In genomic region chr6:34246563-34247391, GRCh38 we compare ENCODE assay signal across 8 cellular contexts. TPM values are rescaled to one million over a fixed set of nuclear protein-coding genes. Genes with fewer than 3 reads are reported as not detected.
DNase-seq lines count a peak whose midpoint lies in the region; ATAC-seq, FAIRE-seq and TF ChIP-seq lines count a peak whose summit lies in the region.

No MANE protein-coding gene starts in this region.

- TF ChIP-seq CTCF in K562 (IDR thresholded peaks at IDR 0.05 in 2 of 3, conservative IDR thresholded peaks at IDR 0.05 in 1 of 3; ENCODE audit: insufficient read depth in 2 of 3, low read depth in 1 of 3, low read length in 3 of 3) (peak; percentile 71 to 81 (median 72)), mesothelial cell of epicardium (IDR thresholded peaks at IDR 0.05; ENCODE audit: unreplicated experiment) (no peak)

- WGBS in K562 (ENCODE audit: insufficient coverage, low coverage, missing lambda C conversion rate), result 49% methylated on average over 8 of the region's 8 CpGs

- TF ChIP-seq POLR2A in K562 (conservative IDR thresholded peaks at IDR 0.05), result peak; percentile 97

- H3K4me1 Mint-ChIP-seq in mesothelial cell of epicardium, result peaks cover 9% of the 10 kb centered on the region

- no peak for ATAC-seq in SK-N-SH treated with all-trans-retinoic acid at 6 μM for 48 hours
- ATAC-seq in K562, result peak; percentile 39
- ATAC-seq in esophagus mucosa, result no peak
- ATAC-seq in HG02852 (IDR thresholded peaks at IDR 0.05; ENCODE audit: unreplicated experiment), result no peak

- H3K27ac Mint-ChIP-seq in mesothelial cell of epicardium, result no peak overlapping the region

- H3K36me3 ChIP-seq in K562 (ENCODE audit: control insufficient read depth, insufficient read depth, low read length), result peaks cover 52% of the 10 kb centered on the region

- H3K4me3 Mint-ChIP-seq in mesothelial cell of epicardium, result peak overlapping the region; percentile 41

- no peak for TF ChIP-seq EP300 in K562 (IDR thresholded peaks at IDR 0.05; ENCODE audit: low read length)

- H3K9ac ChIP-seq in K562 (ENCODE audit: insufficient read depth in 1 of 2, low read depth in 2 of 2, low read length in 2 of 2), result peak overlapping the region; percentile 35 to 82; a peak in 3 of 4 replicates

- in situ Hi-C loops in K562 (cut with MboI), result loop anchor here (5.0 kb wide), 2 partner anchors 166 to 361 kb away; no protein-coding TSS in a partner anchor

- H3K4me2 ChIP-seq in K562 (ENCODE audit: insufficient read depth, low read length), result peak overlapping the region; percentile 40

- H3K9me3 ChIP-seq in K562 (replicated peaks; ENCODE audit: control insufficient read depth, insufficient read depth, low read depth, low read length), result no peaks in the 10 kb centered on the region; the same call in 1 of the 2 replicates

- no peaks in the 10 kb centered on the region for H3K9me3 Mint-ChIP-seq in mesothelial cell of epicardium

- H3K4me3 ChIP-seq in K562, result no peak overlapping the region; the same call in 1 of the 2 replicates

- H3K9me1 ChIP-seq in K562 (ENCODE audit: control insufficient read depth, insufficient read depth, low read length), result peaks cover 5% of the 10 kb centered on the region

- peaks cover 12% of the 10 kb centered on the region for H3K36me3 Mint-ChIP-seq in mesothelial cell of epicardium

- peaks cover 57 to 68% of the 10 kb centered on the region in 2 experiments for H3K4me1 ChIP-seq in K562 (replicated peaks in 1 of 2; ENCODE audit: control insufficient read depth in 2 of 2, insufficient read depth in 2 of 2, low read length in 2 of 2)

- POLR2A ChIA-PET in K562 (lab: Yijun Ruan, JAX), result interaction anchor here (0.6 to 4.9 kb wide), 11 partner anchors 10 to 1486 kb away, joined by 3 to 67 read pairs (median 4); partner anchors contain the start of genes HMGA1 and RPS10

- no peaks in the 10 kb centered on the region for H3K27me3 Mint-ChIP-seq in mesothelial cell of epicardium (ENCODE audit: low read depth)

- H3K27ac ChIP-seq in K562 (ENCODE audit: extremely low read depth, low read depth, low read length), result peak overlapping the region; percentile 86

- intact Hi-C loops in K562 (cut with micrococcal nuclease), result loop anchor here (1.0 kb wide), 1 partner anchor 50 kb away; no protein-coding TSS in a partner anchor

- FAIRE-seq in K562 (lab: Jason Lieb, UNC), result peak; percentile 60

- CTCF ChIA-PET in K562 (lab: Yijun Ruan, JAX; ENCODE audit: low intra/inter-chr PET ratio), result interaction anchor here (0.7 to 1.3 kb wide), 3 partner anchors 51 to 172 kb away, joined by 3 to 4 read pairs (median 4); no protein-coding TSS in a partner anchor

- H3K27me3 ChIP-seq in K562 (ENCODE audit: control insufficient read depth in 2 of 2, insufficient read depth in 2 of 2, low read length in 2 of 2), result no peaks in the 10 kb centered on the region; a peak in 1 of 5 replicates

- H2AFZ ChIP-seq in K562 (ENCODE audit: low read depth, low read length), result no peak overlapping the region

- no TSS peak for BruUV-seq in K562 (replicated peaks; lab: Mats Ljungman, UMichigan)

- DNase-seq in DMS 273 treated with DMSO at 0.1 percent for 48 hours (lab: John Stamatoyannopoulos, UW), result peak; percentile 89
- DNase-seq in HT-29 (ENCODE audit: low spot score), result peak; percentile 61
- peak; percentile 59 to 79 (median 66) for DNase-seq in K562 (ENCODE audit: extremely low read depth in 1 of 4, low spot score in 3 of 4)
- DNase-seq in mesothelial cell of epicardium (ENCODE audit: low spot score in 2 of 2, unreplicated experiment in 2 of 2), result no peak
- DNase-seq in KG1 (lab: John Stamatoyannopoulos, UW), result no peak

- H3K79me2 ChIP-seq in K562 (ENCODE audit: control insufficient read depth, insufficient read depth, low read length), result peaks cover 48% of the 10 kb centered on the region

- H4K20me1 ChIP-seq in K562 (replicated peaks; ENCODE audit: control insufficient read depth, insufficient read depth, low read length), result peaks cover 35% of the 10 kb centered on the region; the same call in 1 of the 2 replicates

- TF ChIP-seq RAD21 in K562 (CRISPR knock-in tag; conservative IDR thresholded peaks at IDR 0.05 in 1 of 2, IDR thresholded peaks at IDR 0.05 in 1 of 2), result peak; percentile 51 to 70; a peak in 3 of 4 replicates

TF ChIP-seq in K562, 482 proteins besides CTCF, POLR2A, EP300 and RAD21 (continues in another document):
- TF ChIP-seq HNRNPL (IDR thresholded peaks at IDR 0.05; ENCODE audit: low read depth, low read length), result 0 out of 2 replicates have a peak, but pooled peaks have one; percentile 67
- no peak for TF ChIP-seq MCM5 (IDR thresholded peaks at IDR 0.05; ENCODE audit: low read depth)
- TF ChIP-seq ARID1B (IDR thresholded peaks at IDR 0.05), result peak; percentile 58
- TF ChIP-seq NONO (IDR thresholded peaks at IDR 0.05; ENCODE audit: low read depth in 2 of 2, low read length in 1 of 2), result 0 out of 4 replicates have a peak, but pooled peaks of 1 of the 2 experiments have one; percentile 29
- no peak; the same call in 1 of the 2 replicates for TF ChIP-seq XRCC5 (IDR thresholded peaks at IDR 0.05; ENCODE audit: low read depth, low read length)
- TF ChIP-seq LEF1 (IDR thresholded peaks at IDR 0.05), result 0 out of 2 replicates have a peak, but pooled peaks have one; percentile 40
- peak; percentile 91 for TF ChIP-seq SNRNP70 (optimal IDR thresholded peaks at IDR 0.05; ENCODE audit: low read depth, low read length)
- TF ChIP-seq ZNF717 (CRISPR knock-in tag; IDR thresholded peaks at IDR 0.05), result peak; percentile 76; the same call in 1 of the 2 replicates
- TF ChIP-seq POLR2B (IDR thresholded peaks at IDR 0.05; ENCODE audit: low read depth, partially characterized antibody), result peak; percentile 95
- TF ChIP-seq ERF (CRISPR knock-in tag; IDR thresholded peaks at IDR 0.05), result peak; percentile 87
- no peak for TF ChIP-seq ZNF280A (IDR thresholded peaks at IDR 0.05; ENCODE audit: low read depth, partially characterized antibody)
- TF ChIP-seq FIP1L1 (IDR thresholded peaks at IDR 0.05; ENCODE audit: low read depth, low read length, poor library complexity, severe bottlenecking), result peak; percentile 80
- TF ChIP-seq CREBBP (IDR thresholded peaks at IDR 0.05; ENCODE audit: low read depth, low read length), result no peak

RNA-seq across cellular contexts. Expression of gene SMIM29, which starts 2.0 kb away (rescaled TPM):
- 25.2 and 26.8 TPM in 2 replicates for total RNA-seq in HT-29 (2014; rRNA removed; shearing (Covaris generic))
- total RNA-seq in K562 (2011; cell fraction: chromatin; rRNA removed; ENCODE audit: low replicate concordance), result 9.6 and 43.3 TPM in 2 replicates
- 62.9 and 65.8 TPM in 2 replicates for total RNA-seq in K562 (2011; cell fraction: nucleolus; rRNA removed)
- total RNA-seq in K562 (2011; cell fraction: nucleoplasm; rRNA removed), result 33.6 and 43.7 TPM in 2 replicates
- total RNA-seq in K562 (2014; rRNA removed) (31.8 and 42.1 TPM in 2 replicates), K562 (2014; rRNA removed; fragmentation: Illumina TruSeq; extraction: Trizol) (4.6 and 6.5 TPM in 2 replicates), K562 (2015; rRNA removed; fragmentation: Illumina TruSeq; extraction: Trizol) (18.2 and 21.9 TPM in 2 replicates), K562 (2021) (30.1 and 35.5 TPM in 2 replicates), mesothelial cell of epicardium (8.4 to 8.9 TPM (median 8.6 TPM) in 3 replicates), esophagus mucosa (30.6 TPM)
- polyA plus RNA-seq in K562 (2011; rRNA removed) (29.1 and 74.4 TPM in 2 replicates), K562 (2014; fragmentation: Illumina TruSeq; extraction: Trizol) (20.9 and 39.0 TPM in 2 replicates), K562 (2014; fragmentation: Nextera tagmentation; extraction: Ambion mirVana) (10 to 100 TPM; 13.1 to 13.7 TPM), K562 (2014; rRNA removed) (34.9 and 36.7 TPM in 2 replicates)
- polyA plus RNA-seq in K562 (2011; cell fraction: cytosol; rRNA removed), result 106 and 151 TPM in 2 replicates
- 87.3 and 88.9 TPM in 2 replicates for polyA plus RNA-seq in K562 (2011; cell fraction: nucleus; rRNA removed)
- 43.9 and 73.7 TPM in 2 replicates for polyA plus RNA-seq in K562 (2012)
- polyA minus RNA-seq in K562 (2011; rRNA and poly(A)+ RNA removed), result 10.5 and 14.6 TPM in 2 replicates
- polyA minus RNA-seq in K562 (2011; cell fraction: cytosol; rRNA and poly(A)+ RNA removed), result 18.3 and 35.8 TPM in 2 replicates
- 43.4 and 63.9 TPM in 2 replicates for polyA minus RNA-seq in K562 (2011; cell fraction: nucleus; rRNA and poly(A)+ RNA removed)

RNA-seq across cellular contexts. Expression of gene HMGA1, which starts 10.1 kb away (rescaled TPM):
- 1,158 and 1,171 TPM in 2 replicates for total RNA-seq in HT-29 (2014; rRNA removed; shearing (Covaris generic))
- total RNA-seq in K562 (2011; cell fraction: chromatin; rRNA removed; ENCODE audit: low replicate concordance), result 30.6 and 67.6 TPM in 2 replicates
- total RNA-seq in K562 (2011; cell fraction: nucleolus; rRNA removed), result 97.4 and 98.8 TPM in 2 replicates
- total RNA-seq in K562 (2011; cell fraction: nucleoplasm; rRNA removed), result 112 and 202 TPM in 2 replicates
- total RNA-seq in K562 (2014; rRNA removed), result 1,004 and 1,256 TPM in 2 replicates
- 270 and 326 TPM in 2 replicates for total RNA-seq in K562 (2014; rRNA removed; fragmentation: Illumina TruSeq; extraction: Trizol)
- 594 and 609 TPM in 2 replicates for total RNA-seq in K562 (2015; rRNA removed; fragmentation: Illumina TruSeq; extraction: Trizol)
- total RNA-seq in K562 (2021), result 1,947 and 1,950 TPM in 2 replicates
- 205 and 451 TPM in 2 replicates for polyA plus RNA-seq in K562 (2011; rRNA removed)
- 348 and 767 TPM in 2 replicates for polyA plus RNA-seq in K562 (2011; cell fraction: cytosol; rRNA removed)
- polyA plus RNA-seq in K562 (2011; cell fraction: nucleus; rRNA removed), result 229 and 367 TPM in 2 replicates
- polyA plus RNA-seq in K562 (2012), result 830 and 1,263 TPM in 2 replicates
- polyA plus RNA-seq in K562 (2014; fragmentation: Illumina TruSeq; extraction: Trizol), result 1,608 and 1,897 TPM in 2 replicates
- 10 to 100 TPM; 27.8 to 58.8 TPM for polyA plus RNA-seq in K562 (2014; fragmentation: Nextera tagmentation; extraction: Ambion mirVana)
- 1,026 and 1,125 TPM in 2 replicates for polyA plus RNA-seq in K562 (2014; rRNA removed)
- polyA minus RNA-seq in K562 (2011; rRNA and poly(A)+ RNA removed), result 66.3 and 71.3 TPM in 2 replicates
- polyA minus RNA-seq in K562 (2011; cell fraction: cytosol; rRNA and poly(A)+ RNA removed), result 364 and 449 TPM in 2 replicates
- 49.0 and 60.6 TPM in 2 replicates for polyA minus RNA-seq in K562 (2011; cell fraction: nucleus; rRNA and poly(A)+ RNA removed)
- 213 to 222 TPM (median 216 TPM) in 3 replicates for total RNA-seq in mesothelial cell of epicardium
- total RNA-seq in esophagus mucosa, result 244 TPM

Comparison
In these comparisons a context has a peak if more than half of its experiments do, and no peak if none do; other contexts are left out.
1. DNase-seq: peak in DMS 273 treated with DMSO at 0.1 percent for 48 hours (single experiment), HT-29 (single experiment) and K562 (4 of 4); none in mesothelial cell of epicardium (0 of 2) and KG1 (single experiment).